In genomic region chr9:134813841-134814240, GRCh38 we compare ENCODE assay signal across 1 cellular context.
TF ChIP-seq lines count a peak whose summit lies in the region.

No MANE protein-coding gene starts in this region.

TF ChIP-seq in GM23338, 12 proteins besides CTCF, POLR2A, EP300 and RAD21 (continued from another document):
- TF ChIP-seq REST (IDR thresholded peaks at IDR 0.05; ENCODE audit: unreplicated experiment) (no peak), ETS1 (IDR thresholded peaks at IDR 0.05) (no peak), ZNF462 (CRISPR knock-in tag; IDR thresholded peaks at IDR 0.05) (no peak), POLR2AphosphoS5 (IDR thresholded peaks at IDR 0.05; ENCODE audit: low read depth) (no peak)
